In the genomic region with DNA sequence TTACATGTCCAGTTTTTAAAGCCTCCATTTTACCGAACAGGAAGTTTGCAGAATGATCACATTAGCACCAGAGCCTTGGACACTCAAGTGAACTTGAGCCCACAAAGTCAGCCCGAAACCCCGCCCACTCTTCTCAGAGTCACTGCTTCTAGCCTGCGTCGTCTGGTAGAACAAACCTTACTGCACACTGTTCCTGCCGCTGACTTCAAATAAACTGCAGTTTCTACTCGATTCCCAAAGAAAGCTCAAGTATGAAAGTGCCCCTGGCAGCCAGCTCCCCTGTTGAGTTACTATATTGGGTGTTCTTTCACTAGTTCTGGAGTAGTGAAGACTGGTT, we compare ENCODE assay signal across 8 cellular contexts.
DNase-seq lines count a peak whose midpoint lies in the region; ATAC-seq and TF ChIP-seq lines count a peak whose summit lies in the region.
"Had no signal": no experiment of that assay in that cellular context is flagged by ENCODE, and none has a peak within 500 bp of the region (broad histone marks: within the 10 kb centered on the region; RNA-seq: fewer than 3 reads in every experiment).

No MANE protein-coding gene starts in this region.

- ATAC-seq in GM19467 (IDR thresholded peaks at IDR 0.05; ENCODE audit: unreplicated experiment) (no peak), HG03571 (IDR thresholded peaks at IDR 0.05; ENCODE audit: unreplicated experiment) (no peak)

- intact Hi-C loops in adrenal gland (cut with DNase I): no loop called here

- 65 to 71% (median 68%) methylated on average over 7 of the region's 7 CpGs for WGBS in adrenal gland, 4 donors

- TF ChIP-seq POLR2A in adrenal gland (IDR thresholded peaks at IDR 0.05): no peak

- no peaks in the 10 kb centered on the region for H3K27me3 ChIP-seq in adrenal gland

- no peak overlapping the region for H3K4me3 ChIP-seq in adrenal gland

- TF ChIP-seq CTCF in adrenal gland (IDR thresholded peaks at IDR 0.05): no peak

- H3K27ac ChIP-seq in KOPT-K1 (ENCODE audit: low read depth, low read length, poor library complexity, severe bottlenecking) (peak overlapping the region; percentile 26), adrenal gland (no peak overlapping the region)
- H3K27ac ChIP-seq: KMS-11 had no signal

- DNase-seq in adrenal gland: peak in 6 of 7 donors; percentile 38 to 80 (median 54)
- peak; percentile 53 for DNase-seq in islet precursor cell
- DNase-seq in smooth muscle cell of the brain vasculature (ENCODE audit: low read depth, low spot score): peak; percentile 65
- DNase-seq in activated naive CD4-positive, alpha-beta T cell treated with anti-CD3 and anti-CD28 coated beads, Interleukin-2, amount 50 U/mL, for 16 hours: no peak

- peaks cover 8 to 34% of the 10 kb centered on the region in 2 donors for H3K4me1 ChIP-seq in adrenal gland (replicated peaks in 1 of 2)

- H3K36me3 ChIP-seq in KOPT-K1 (ENCODE audit: insufficient read depth, low read length): peaks cover 80% of the 10 kb centered on the region
- no peaks in the 10 kb centered on the region for H3K36me3 ChIP-seq in adrenal gland (replicated peaks in 1 of 2)

- no peaks in the 10 kb centered on the region for H3K9me3 ChIP-seq in KOPT-K1 (ENCODE audit: insufficient read depth, low read length, poor library complexity, severe bottlenecking)
- no peaks in the 10 kb centered on the region for H3K9me3 ChIP-seq in adrenal gland (replicated peaks in 1 of 3)
